1 cellular context compared by ENCODE assay signal in genomic region chr5:159362190-159362589, GRCh38.
TF ChIP-seq lines count a peak whose summit lies in the region.

No MANE protein-coding gene starts in this region.

TF ChIP-seq in GM12878, 131 proteins besides CTCF, POLR2A, EP300 and RAD21 (continued from another document):
- no peak for TF ChIP-seq CHD2 (IDR thresholded peaks at IDR 0.05; ENCODE audit: borderline replicate concordance, low read depth, low read length)
- TF ChIP-seq ZSCAN29 (IDR thresholded peaks at IDR 0.05): no peak
- TF ChIP-seq IKZF1 (conservative IDR thresholded peaks at IDR 0.05): peak; percentile 38
- no peak for TF ChIP-seq IRF5 (IDR thresholded peaks at IDR 0.05; ENCODE audit: borderline replicate concordance)
- TF ChIP-seq SIN3A (IDR thresholded peaks at IDR 0.05; ENCODE audit: low read depth, low read length): no peak
- TF ChIP-seq HDGF (IDR thresholded peaks at IDR 0.05): no peak
- 0 out of 2 replicates have a peak, but pooled peaks have one; percentile 34 for TF ChIP-seq SPI1 (IDR thresholded peaks at IDR 0.05; ENCODE audit: borderline replicate concordance, insufficient read depth, low read depth, low read length)
- no peak for TF ChIP-seq USF2 (IDR thresholded peaks at IDR 0.05; ENCODE audit: borderline replicate concordance, low read depth, low read length)
- TF ChIP-seq EED (IDR thresholded peaks at IDR 0.05; ENCODE audit: low read depth): peak; percentile 22; the same call in 1 of the 2 replicates
- TF ChIP-seq ZNF687 (IDR thresholded peaks at IDR 0.05): no peak
- no peak for TF ChIP-seq RAD51 (IDR thresholded peaks at IDR 0.05)
- no peak for TF ChIP-seq SP1 (IDR thresholded peaks at IDR 0.05; ENCODE audit: low read depth, low read length)
